1 cellular context compared by ENCODE assay signal in genomic region chr17:8476741-8477140, GRCh38.
TF ChIP-seq lines count a peak whose summit lies in the region.

No MANE protein-coding gene starts in this region.

TF ChIP-seq in GM12878, 131 proteins besides CTCF, POLR2A, EP300 and RAD21 (continued from another document):
- TF ChIP-seq FOS (IDR thresholded peaks at IDR 0.05; ENCODE audit: borderline replicate concordance, extremely low read depth, insufficient read length), result no peak
- no peak for TF ChIP-seq LARP7 (IDR thresholded peaks at IDR 0.05)
- TF ChIP-seq PAX8 (IDR thresholded peaks at IDR 0.05), result no peak
- no peak for TF ChIP-seq MTA2 (IDR thresholded peaks at IDR 0.05; ENCODE audit: low read depth)
- no peak for TF ChIP-seq ZBTB4 (CRISPR knock-in tag; IDR thresholded peaks at IDR 0.05)
- no peak for TF ChIP-seq GATAD2B (conservative IDR thresholded peaks at IDR 0.05; ENCODE audit: low read depth)
- TF ChIP-seq NKRF (conservative IDR thresholded peaks at IDR 0.05), result no peak
- TF ChIP-seq DPF2 (IDR thresholded peaks at IDR 0.05), result no peak
- no peak for TF ChIP-seq BACH1 (IDR thresholded peaks at IDR 0.05; ENCODE audit: borderline replicate concordance)
